ENCODE assay signal across 10 cellular contexts in genomic region chr3:58161435-58162398, GRCh38. TPM values are rescaled to one million over a fixed set of nuclear protein-coding genes. Genes with fewer than 3 reads are reported as not detected.
DNase-seq lines count a peak whose midpoint lies in the region; ATAC-seq and TF ChIP-seq lines count a peak whose summit lies in the region.
"Had no signal": no experiment of that assay in that cellular context is flagged by ENCODE, and none has a peak within 500 bp of the region (broad histone marks: within the 10 kb centered on the region; RNA-seq: fewer than 3 reads in every experiment).

No MANE protein-coding gene starts in this region.

- ATAC-seq in GM19324 (IDR thresholded peaks at IDR 0.05; ENCODE audit: low FRiP score, unreplicated experiment) (no peak), GM21390 (IDR thresholded peaks at IDR 0.05; ENCODE audit: unreplicated experiment) (no peak), GM19035 (IDR thresholded peaks at IDR 0.05; ENCODE audit: unreplicated experiment) (no peak)

- DNase-seq in AG10803 (ENCODE audit: low read depth): peak; percentile 89
- DNase-seq in NB4 (ENCODE audit: low read depth): peak; percentile 34
- peak; percentile 85 for DNase-seq in coronary artery (ENCODE audit: low spot score)
- DNase-seq in mucosa of gallbladder (ENCODE audit: low spot score): peak; percentile 65
- DNase-seq in glutamatergic neuron: no peak
- DNase-seq: NCI-H1105 treated with DMSO at 0.1 percent for 48 hours had no signal

- no peak for TF ChIP-seq POLR2A in NB4 (IDR thresholded peaks at IDR 0.05; ENCODE audit: extremely low read depth, insufficient read length)

- H3K9me3 Mint-ChIP-seq in glutamatergic neuron (ENCODE audit: unreplicated experiment): peaks cover 5% of the 10 kb centered on the region

- H3K4me3 ChIP-seq in AG10803 (ENCODE audit: low read length) (no peak overlapping the region), NB4 (ENCODE audit: low read depth, low read length) (no peak overlapping the region), coronary artery (no peak overlapping the region)
- H3K4me3 ChIP-seq: cardiac muscle cell had no signal

- peak overlapping the region; percentile 12 to 73 for H3K27ac ChIP-seq in coronary artery
- H3K27ac ChIP-seq: cardiac muscle cell had no signal

- no peaks in the 10 kb centered on the region for H3K36me3 Mint-ChIP-seq in glutamatergic neuron (ENCODE audit: unreplicated experiment)

- H3K4me1 Mint-ChIP-seq in glutamatergic neuron (ENCODE audit: low read depth, unreplicated experiment): peaks cover 20% of the 10 kb centered on the region

- no peak for TF ChIP-seq CTCF in AG10803 (conservative IDR thresholded peaks at IDR 0.05; ENCODE audit: low read length)
- no peak for TF ChIP-seq CTCF in NB4 (IDR thresholded peaks at IDR 0.05; ENCODE audit: low read depth, low read length)
- TF ChIP-seq CTCF in coronary artery (IDR thresholded peaks at IDR 0.05): no peak
- TF ChIP-seq CTCF in glutamatergic neuron (IDR thresholded peaks at IDR 0.05; ENCODE audit: partially characterized antibody, unreplicated experiment): no peak

- H3K27me3 Mint-ChIP-seq in glutamatergic neuron (ENCODE audit: unreplicated experiment): peaks cover 2% of the 10 kb centered on the region

- no peak overlapping the region for H3K4me3 Mint-ChIP-seq in glutamatergic neuron (ENCODE audit: unreplicated experiment)

- H3K27ac Mint-ChIP-seq in glutamatergic neuron (ENCODE audit: unreplicated experiment): no peak overlapping the region

RNA-seq across cellular contexts. Expression of gene DNASE1L3, which starts 49.1 kb away (rescaled TPM):
- total RNA-seq in mucosa of gallbladder (2.3 TPM), glutamatergic neuron (ENCODE audit: unreplicated experiment) (0.96 TPM)
